Comparison of ENCODE assay signal across 8 cellular contexts in genomic region chr5:66958984-66959641, GRCh38.
A peak's percentile ranks its signal among the peaks of the same experiment; 100 is the strongest.
DNase-seq lines count a peak whose midpoint lies in the region; ATAC-seq and TF ChIP-seq lines count a peak whose summit lies in the region.
"Had no signal": no experiment of that assay in that cellular context is flagged by ENCODE, and none has a peak within 500 bp of the region (broad histone marks: within the 10 kb centered on the region; RNA-seq: fewer than 3 reads in every experiment).

No MANE protein-coding gene starts in this region.

- H3K36me3 ChIP-seq in ectodermal cell (ENCODE audit: control insufficient read depth, insufficient read depth, low read length) (no peaks in the 10 kb centered on the region), lung (ENCODE audit: control insufficient read depth in 2 of 2, insufficient read depth in 2 of 2, low read length in 2 of 2) (no peaks in the 10 kb centered on the region), thyroid gland (no peaks in the 10 kb centered on the region), colonic mucosa (no peaks in the 10 kb centered on the region)

- H3K4me1 ChIP-seq in ectodermal cell (ENCODE audit: control insufficient read depth, insufficient read depth, low read length): peaks cover 20% of the 10 kb centered on the region
- peaks cover 2 to 11% of the 10 kb centered on the region in 2 donors for H3K4me1 ChIP-seq in lung (ENCODE audit: control insufficient read depth in 2 of 2, insufficient read depth in 2 of 2, low read length in 2 of 2)
- peaks cover 17 to 19% of the 10 kb centered on the region in 2 donors for H3K4me1 ChIP-seq in thyroid gland
- H3K4me1 ChIP-seq in colonic mucosa: no peaks in the 10 kb centered on the region

- ATAC-seq in lung (ENCODE audit: insufficient read depth, low FRiP score) (peak; percentile 58), GM21619 (IDR thresholded peaks at IDR 0.05; ENCODE audit: unreplicated experiment) (no peak)
- no peak for ATAC-seq in natural killer cell treated with Interleukin-12 subunit alpha and Interleukin-12 subunit beta and Interleukin-15 and Interleukin-18, amount 100 ng/mL, for 72 hours

- H3K4me3 ChIP-seq in ectodermal cell (ENCODE audit: insufficient read depth, low read depth, low read length): peak overlapping the region; percentile 21
- H3K4me3 ChIP-seq in lung: no peak overlapping the region
- H3K4me3 ChIP-seq in thyroid gland (replicated peaks in 1 of 3): peak overlapping the region in 2 of 3 donors; percentile 18 to 22
- H3K4me3 ChIP-seq in colonic mucosa: no peak overlapping the region

- H3K27me3 ChIP-seq in ectodermal cell (ENCODE audit: control insufficient read depth, insufficient read depth, low read length, poor library complexity, severe bottlenecking) (no peaks in the 10 kb centered on the region), lung (ENCODE audit: control insufficient read depth, insufficient read depth) (no peaks in the 10 kb centered on the region), thyroid gland (no peaks in the 10 kb centered on the region), colonic mucosa (no peaks in the 10 kb centered on the region)

- no peak overlapping the region for H3K4me3 Mint-ChIP-seq in natural killer cell treated with Interleukin-12 subunit alpha and Interleukin-12 subunit beta and Interleukin-15 and Interleukin-18, amount 100 ng/mL, for 72 hours

- DNase-seq in NCI-H2029 treated with DMSO at 0.1 percent for 48 hours (lab: John Stamatoyannopoulos, UW) (peak; percentile 63), lung (ENCODE audit: low spot score) (peak; percentile 42), thyroid gland (peak; percentile 74 to 77), colonic mucosa (no peak)
- DNase-seq in natural killer cell treated with Interleukin-12 subunit alpha and Interleukin-12 subunit beta and Interleukin-15 and Interleukin-18, amount 100 ng/mL, for 72 hours (ENCODE audit: low spot score): no peak
- DNase-seq: stimulated activated CD4-positive, alpha-beta T cell treated with anti-CD3 and anti-CD28 coated beads, Interleukin-2, amount 100 ng/mL, for 48 hours had no signal

- intact Hi-C loops in thyroid gland (cut with DNase I): no loop called here
- intact Hi-C loops in colonic mucosa (cut with DNase I): no loop called here

- H3K9me3 Mint-ChIP-seq in natural killer cell treated with Interleukin-12 subunit alpha and Interleukin-12 subunit beta and Interleukin-15 and Interleukin-18, amount 100 ng/mL, for 72 hours: no peaks in the 10 kb centered on the region

- H3K27ac Mint-ChIP-seq in natural killer cell treated with Interleukin-12 subunit alpha and Interleukin-12 subunit beta and Interleukin-15 and Interleukin-18, amount 100 ng/mL, for 72 hours: no peak overlapping the region

- no peaks in the 10 kb centered on the region for H3K4me1 Mint-ChIP-seq in natural killer cell treated with Interleukin-12 subunit alpha and Interleukin-12 subunit beta and Interleukin-15 and Interleukin-18, amount 100 ng/mL, for 72 hours (ENCODE audit: low read depth in 2 of 2)

- H3K27me3 Mint-ChIP-seq in natural killer cell treated with Interleukin-12 subunit alpha and Interleukin-12 subunit beta and Interleukin-15 and Interleukin-18, amount 100 ng/mL, for 72 hours: peaks cover 8 to 36% of the 10 kb centered on the region in 2 donors

- WGBS in ectodermal cell, 2 experiments: 6 to 8% methylated on average over 11 of the region's 11 CpGs
- 46 to 59% methylated on average over 11 of the region's 11 CpGs for WGBS in lung, 2 donors
- 19 to 29% methylated on average over 11 of the region's 11 CpGs for WGBS in thyroid gland, 2 donors

- H3K9ac ChIP-seq in colonic mucosa (ENCODE audit: low read depth in 2 of 2, low read length in 2 of 2): peak overlapping the region in 1 of 2 donors; percentile 2

- no peak for TF ChIP-seq CTCF in lung (IDR thresholded peaks at IDR 0.05; ENCODE audit: control extremely low read depth, extremely low read depth)
- TF ChIP-seq CTCF in thyroid gland (IDR thresholded peaks at IDR 0.05): no peak
- TF ChIP-seq CTCF in colonic mucosa (IDR thresholded peaks at IDR 0.05): no peak

- TF ChIP-seq POLR2A in thyroid gland (IDR thresholded peaks at IDR 0.05): no peak

- H3K27ac ChIP-seq in ectodermal cell (ENCODE audit: insufficient read depth, low read depth, low read length, poor library complexity, severe bottlenecking) (no peak overlapping the region), lung (ENCODE audit: low read depth in 1 of 2, low read length in 1 of 2) (peak overlapping the region; percentile 0 to 55), thyroid gland (peak overlapping the region in 2 of 3 donors; percentile 15 to 78), colonic mucosa (no peak overlapping the region)

- no peaks in the 10 kb centered on the region for H3K9me3 ChIP-seq in ectodermal cell (ENCODE audit: control insufficient read depth, low read length)
- no peaks in the 10 kb centered on the region for H3K9me3 ChIP-seq in lung (ENCODE audit: control insufficient read depth in 2 of 2, insufficient read depth in 1 of 2, low read length in 1 of 2)
- no peaks in the 10 kb centered on the region for H3K9me3 ChIP-seq in thyroid gland
- no peaks in the 10 kb centered on the region for H3K9me3 ChIP-seq in colonic mucosa

- H3K36me3 Mint-ChIP-seq in natural killer cell treated with Interleukin-12 subunit alpha and Interleukin-12 subunit beta and Interleukin-15 and Interleukin-18, amount 100 ng/mL, for 72 hours: no peaks in the 10 kb centered on the region

Comparison
In these comparisons a context has a peak if more than half of its experiments do, and no peak if none do; other contexts are left out.
1. DNase-seq: peak in NCI-H2029 treated with DMSO at 0.1 percent for 48 hours (single experiment), lung (single experiment) and thyroid gland (2 of 2); none in colonic mucosa (single experiment) and natural killer cell treated with Interleukin-12 subunit alpha and Interleukin-12 subunit beta and Interleukin-15 and Interleukin-18, amount 100 ng/mL, for 72 hours (single experiment).
2. H3K27ac ChIP-seq: peak in lung (2 of 2) and thyroid gland (2 of 3); none in ectodermal cell (single experiment) and colonic mucosa (single experiment).
3. H3K4me3 ChIP-seq: peak in ectodermal cell (single experiment) and thyroid gland (2 of 3); none in lung (single experiment) and colonic mucosa (single experiment).